ENCODE assay signal across 9 cellular contexts in genomic region chr7:155466814-155467675, GRCh38. TPM values are rescaled to one million over a fixed set of nuclear protein-coding genes. Genes with fewer than 3 reads are reported as not detected.
A peak's percentile ranks its signal among the peaks of the same experiment; 100 is the strongest.
DNase-seq lines count a peak whose midpoint lies in the region; ATAC-seq and TF ChIP-seq lines count a peak whose summit lies in the region.
"Had no signal": no experiment of that assay in that cellular context is flagged by ENCODE, and none has a peak within 500 bp of the region (broad histone marks: within the 10 kb centered on the region; RNA-seq: fewer than 3 reads in every experiment).

No MANE protein-coding gene starts in this region.

- H3K4me1 Mint-ChIP-seq in activated CD4-positive, alpha-beta T cell treated with anti-CD3 and anti-CD28 coated beads for 36 hours, result peaks cover 11% of the 10 kb centered on the region
- H3K4me1 Mint-ChIP-seq in activated T-helper 17 cell treated with anti-CD3 and anti-CD28 coated beads, Interleukin-2, amount 50 U/mL, for 72 hours, result peaks cover 4% of the 10 kb centered on the region
- H3K4me1 Mint-ChIP-seq in nephron, result peaks cover 14% of the 10 kb centered on the region

- H3K9me3 Mint-ChIP-seq in activated CD4-positive, alpha-beta T cell treated with anti-CD3 and anti-CD28 coated beads for 36 hours (ENCODE audit: low read depth), result no peaks in the 10 kb centered on the region
- no peaks in the 10 kb centered on the region for H3K9me3 Mint-ChIP-seq in activated T-helper 17 cell treated with anti-CD3 and anti-CD28 coated beads, Interleukin-2, amount 50 U/mL, for 72 hours
- H3K9me3 Mint-ChIP-seq in nephron, result no peaks in the 10 kb centered on the region

- intact Hi-C loops in activated CD4-positive, alpha-beta T cell treated with anti-CD3 and anti-CD28 coated beads for 36 hours (cut with DNase I, micrococcal nuclease), result loop anchor here (1.0 to 5.0 kb wide), 7 partner anchors 13 to 1535 kb away; no protein-coding TSS in a partner anchor
- intact Hi-C loops in posterior vena cava (cut with DNase I), result no loop called here

- no peak overlapping the region for H3K27ac Mint-ChIP-seq in activated CD4-positive, alpha-beta T cell treated with anti-CD3 and anti-CD28 coated beads for 36 hours
- no peak overlapping the region for H3K27ac Mint-ChIP-seq in activated T-helper 17 cell treated with anti-CD3 and anti-CD28 coated beads, Interleukin-2, amount 50 U/mL, for 72 hours
- no peak overlapping the region for H3K27ac Mint-ChIP-seq in nephron

- no peaks in the 10 kb centered on the region for H3K36me3 Mint-ChIP-seq in activated CD4-positive, alpha-beta T cell treated with anti-CD3 and anti-CD28 coated beads for 36 hours (ENCODE audit: low read depth)
- no peaks in the 10 kb centered on the region for H3K36me3 Mint-ChIP-seq in activated T-helper 17 cell treated with anti-CD3 and anti-CD28 coated beads, Interleukin-2, amount 50 U/mL, for 72 hours (ENCODE audit: low read depth)
- no peaks in the 10 kb centered on the region for H3K36me3 Mint-ChIP-seq in nephron (ENCODE audit: low read depth)

- peak; percentile 70 for ATAC-seq in activated CD4-positive, alpha-beta T cell treated with anti-CD3 and anti-CD28 coated beads for 36 hours
- ATAC-seq in HG03342 (IDR thresholded peaks at IDR 0.05; ENCODE audit: unreplicated experiment), result peak; percentile 61
- peak; percentile 31 for ATAC-seq in activated T-helper 17 cell treated with anti-CD3 and anti-CD28 coated beads, Interleukin-2, amount 50 U/mL, for 72 hours (replicated peaks)

- H3K4me3 Mint-ChIP-seq in activated CD4-positive, alpha-beta T cell treated with anti-CD3 and anti-CD28 coated beads for 36 hours, result no peak overlapping the region
- peak overlapping the region; percentile 27 for H3K4me3 Mint-ChIP-seq in activated T-helper 17 cell treated with anti-CD3 and anti-CD28 coated beads, Interleukin-2, amount 50 U/mL, for 72 hours
- H3K4me3 Mint-ChIP-seq in nephron, result peak overlapping the region; percentile 11 to 32 (median 18)

- CTCF ChIA-PET in activated CD4-positive, alpha-beta T cell treated with anti-CD3 and anti-CD28 coated beads for 36 hours (lab: Charles Lee), result interaction anchor here (1.0 kb wide), 1 partner anchor 65 kb away, joined by 3 read pairs; no protein-coding TSS in a partner anchor

- DNase-seq in activated CD4-positive, alpha-beta T cell treated with anti-CD3 and anti-CD28 coated beads for 36 hours, result peak; percentile 81
- DNase-seq in activated CD4-positive, alpha-beta T cell treated with anti-CD3 and anti-CD28 coated beads, Interleukin-2, amount 50 U/mL, for 1 hour, result no peak
- DNase-seq in ureter (ENCODE audit: low spot score) (no peak), hypothalamus (lab: John Stamatoyannopoulos, UW) (no peak), posterior vena cava (ENCODE audit: low spot score) (no peak)

- POLR2A ChIA-PET in activated CD4-positive, alpha-beta T cell treated with anti-CD3 and anti-CD28 coated beads for 36 hours (lab: Charles Lee), result no interaction called here

- TF ChIP-seq CTCF in nephron (IDR thresholded peaks at IDR 0.05; ENCODE audit: unreplicated experiment in 3 of 3), result no peak

- peaks cover 76% of the 10 kb centered on the region for H3K27me3 Mint-ChIP-seq in activated CD4-positive, alpha-beta T cell treated with anti-CD3 and anti-CD28 coated beads for 36 hours
- H3K27me3 Mint-ChIP-seq in activated T-helper 17 cell treated with anti-CD3 and anti-CD28 coated beads, Interleukin-2, amount 50 U/mL, for 72 hours, result peaks cover 53% of the 10 kb centered on the region
- H3K27me3 Mint-ChIP-seq in nephron (ENCODE audit: low read depth), result peaks cover 100% of the 10 kb centered on the region

RNA-seq across cellular contexts. Expression of gene EN2, which starts 9.1 kb away (rescaled TPM):
- total RNA-seq in activated CD4-positive, alpha-beta T cell treated with anti-CD3 and anti-CD28 coated beads for 36 hours, result not detected
- total RNA-seq in activated T-helper 17 cell treated with anti-CD3 and anti-CD28 coated beads, Interleukin-2, amount 50 U/mL, for 72 hours, result not detected
- total RNA-seq in ureter, result not detected
- under 1 TPM; 0.14 to 0.19 TPM for total RNA-seq in posterior vena cava
- total RNA-seq: Peyer's patch had no signal

Comparison
In these comparisons a context has a peak if more than half of its experiments do, and no peak if none do; other contexts are left out.
1. intact Hi-C loops: an anchor here in activated CD4-positive, alpha-beta T cell treated with anti-CD3 and anti-CD28 coated beads for 36 hours (1.0 to 5.0 kb wide); none called in posterior vena cava.